ENCODE assay signal across 1 cellular context in genomic region chr6:32950449-32950848, GRCh38.
TF ChIP-seq lines count a peak whose summit lies in the region.

No MANE protein-coding gene starts in this region.

TF ChIP-seq in SK-N-SH, 30 proteins besides CTCF, POLR2A, EP300 and RAD21 (continued from another document):
- TF ChIP-seq USF2 (IDR thresholded peaks at IDR 0.05; ENCODE audit: borderline replicate concordance, low read depth, low read length) (no peak), CHD2 (IDR thresholded peaks at IDR 0.05; ENCODE audit: low read length, partially characterized antibody) (no peak), POLR2AphosphoS5 (IDR thresholded peaks at IDR 0.05; ENCODE audit: low read depth, low read length) (no peak), ZBTB33 (IDR thresholded peaks at IDR 0.05; ENCODE audit: borderline replicate concordance, low read depth) (no peak), FOXJ3 (CRISPR knock-in tag; IDR thresholded peaks at IDR 0.05) (no peak), MAX (IDR thresholded peaks at IDR 0.05; ENCODE audit: low read depth) (no peak), REST (IDR thresholded peaks at IDR 0.05; ENCODE audit: low read depth, low read length) (no peak), PBX3 (IDR thresholded peaks at IDR 0.05) (no peak)
